ENCODE assay signal across 12 cellular contexts in the genomic region with DNA sequence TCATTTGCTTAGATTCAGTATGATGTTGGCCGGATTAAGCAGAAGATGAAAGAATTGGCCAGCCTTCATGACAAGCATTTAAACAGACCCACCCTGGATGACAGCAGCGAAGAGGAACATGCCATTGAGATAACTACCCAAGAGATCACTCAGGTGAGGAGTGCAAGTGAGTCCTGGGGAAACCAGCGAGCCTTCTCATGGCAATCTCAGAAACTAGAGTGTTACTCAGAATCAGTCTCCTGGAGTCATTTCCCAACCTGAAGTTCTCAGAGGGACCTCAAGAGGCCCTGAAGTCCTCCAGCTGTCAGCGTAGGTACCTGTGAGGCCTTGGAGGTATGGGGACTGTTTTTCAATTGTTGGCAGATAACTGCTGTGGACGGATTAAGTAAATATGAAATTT.
"Had no signal": no experiment of that assay in that cellular context is flagged by ENCODE, and none has a peak within 500 bp of the region (broad histone marks: within the 10 kb centered on the region; RNA-seq: fewer than 3 reads in every experiment).

No MANE protein-coding gene starts in this region.

- H3K9me3 Mint-ChIP-seq: activated CD4-positive, alpha-beta T cell treated with anti-CD3 and anti-CD28 coated beads, Interleukin-2, amount 10 ng/mL, durations not matched to agents 7 days and 5 days; naive B cell; T-helper 1 cell treated with Interleukin-12 subunit alpha and Interleukin-12 subunit beta and Interleukin-4 antibody, amounts not matched to agents 30 μg/mL and 1 μg/mL, for 36 hours had no signal

- H3K36me3 ChIP-seq: colonic mucosa had no signal

- H3K4me1 ChIP-seq: colonic mucosa, vagina had no signal

- FAIRE-seq: small intestine had no signal

- H3K27ac ChIP-seq: colonic mucosa, gastrocnemius medialis, heart right ventricle, neutrophil, vagina had no signal

- H3K27ac Mint-ChIP-seq: activated CD4-positive, alpha-beta T cell treated with anti-CD3 and anti-CD28 coated beads, Interleukin-2, amount 10 ng/mL, durations not matched to agents 7 days and 5 days; naive B cell; T-helper 1 cell treated with Interleukin-12 subunit alpha and Interleukin-12 subunit beta and Interleukin-4 antibody, amounts not matched to agents 30 μg/mL and 1 μg/mL, for 36 hours had no signal

- H3K9me3 ChIP-seq: colonic mucosa, gastrocnemius medialis, heart right ventricle, neutrophil, vagina had no signal

- H3K4me3 ChIP-seq: colonic mucosa, gastrocnemius medialis, heart right ventricle, lung, vagina had no signal

- H3K27me3 ChIP-seq: colonic mucosa, gastrocnemius medialis, heart right ventricle, neutrophil, vagina had no signal

- H3K27me3 Mint-ChIP-seq: activated CD4-positive, alpha-beta T cell treated with anti-CD3 and anti-CD28 coated beads, Interleukin-2, amount 10 ng/mL, durations not matched to agents 7 days and 5 days; naive B cell had no signal

- DNase-seq: activated CD4-positive, alpha-beta T cell treated with anti-CD3 and anti-CD28 coated beads, Interleukin-2, amount 10 ng/mL, durations not matched to agents 7 days and 5 days; caudate nucleus; colonic mucosa; gastrocnemius medialis; heart right ventricle; naive B cell; right cardiac atrium; small intestine had no signal

- ATAC-seq: gastrocnemius medialis, heart right ventricle, right cardiac atrium had no signal

- H3K4me3 Mint-ChIP-seq: activated CD4-positive, alpha-beta T cell treated with anti-CD3 and anti-CD28 coated beads, Interleukin-2, amount 10 ng/mL, durations not matched to agents 7 days and 5 days; naive B cell; T-helper 1 cell treated with Interleukin-12 subunit alpha and Interleukin-12 subunit beta and Interleukin-4 antibody, amounts not matched to agents 30 μg/mL and 1 μg/mL, for 36 hours had no signal
